In the genomic region with DNA sequence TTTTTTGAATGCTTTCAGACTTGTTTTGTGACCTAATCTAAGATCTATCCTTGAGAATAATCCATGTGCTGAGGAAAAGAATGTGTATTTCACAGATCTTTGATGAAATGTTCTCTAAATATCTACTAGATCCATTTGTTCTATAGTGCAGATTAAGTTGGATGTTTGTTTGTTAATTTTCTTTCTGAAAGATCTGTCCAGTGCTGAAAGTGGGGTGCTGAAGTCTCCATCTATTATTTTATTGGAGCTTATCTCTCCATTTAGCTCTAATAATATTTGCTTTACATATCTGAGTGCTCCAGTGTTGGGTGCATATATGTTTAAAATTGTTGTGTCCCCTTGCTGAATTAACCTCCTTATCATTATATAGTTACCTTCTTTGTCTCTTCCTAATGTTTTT, we compare ENCODE assay signal across 8 cellular contexts.
"Had no signal": no experiment of that assay in that cellular context is flagged by ENCODE, and none has a peak within 500 bp of the region (broad histone marks: within the 10 kb centered on the region; RNA-seq: fewer than 3 reads in every experiment).

No MANE protein-coding gene starts in this region.

- H3K27ac ChIP-seq: GM23248 had no signal

- H3K4me1 Mint-ChIP-seq: GM23338, H9 had no signal

- H3K4me2 ChIP-seq: GM23338 had no signal

- H3K4me3 ChIP-seq: GM23248, GM23338, HAP-1 had no signal

- H3K9me3 Mint-ChIP-seq: HFFc6 had no signal

- H2AFZ ChIP-seq: GM23248, GM23338 had no signal

- ATAC-seq: GM23338 had no signal

- H3K4me1 ChIP-seq: HAP-1 had no signal

- H3K4me3 Mint-ChIP-seq: GM23338, H9, HFFc6 had no signal

- H3K9me3 ChIP-seq: HAP-1 had no signal

- H3K27ac Mint-ChIP-seq: GM23338, H9, HFFc6 had no signal

- H3K9ac ChIP-seq: GM23248 had no signal

- DNase-seq: GM23248, GOT3, H7, H9, HCEC 1CT, HFFc6 had no signal

- H3K36me3 ChIP-seq: HAP-1 had no signal
